11 cellular contexts compared by ENCODE assay signal in the genomic region with DNA sequence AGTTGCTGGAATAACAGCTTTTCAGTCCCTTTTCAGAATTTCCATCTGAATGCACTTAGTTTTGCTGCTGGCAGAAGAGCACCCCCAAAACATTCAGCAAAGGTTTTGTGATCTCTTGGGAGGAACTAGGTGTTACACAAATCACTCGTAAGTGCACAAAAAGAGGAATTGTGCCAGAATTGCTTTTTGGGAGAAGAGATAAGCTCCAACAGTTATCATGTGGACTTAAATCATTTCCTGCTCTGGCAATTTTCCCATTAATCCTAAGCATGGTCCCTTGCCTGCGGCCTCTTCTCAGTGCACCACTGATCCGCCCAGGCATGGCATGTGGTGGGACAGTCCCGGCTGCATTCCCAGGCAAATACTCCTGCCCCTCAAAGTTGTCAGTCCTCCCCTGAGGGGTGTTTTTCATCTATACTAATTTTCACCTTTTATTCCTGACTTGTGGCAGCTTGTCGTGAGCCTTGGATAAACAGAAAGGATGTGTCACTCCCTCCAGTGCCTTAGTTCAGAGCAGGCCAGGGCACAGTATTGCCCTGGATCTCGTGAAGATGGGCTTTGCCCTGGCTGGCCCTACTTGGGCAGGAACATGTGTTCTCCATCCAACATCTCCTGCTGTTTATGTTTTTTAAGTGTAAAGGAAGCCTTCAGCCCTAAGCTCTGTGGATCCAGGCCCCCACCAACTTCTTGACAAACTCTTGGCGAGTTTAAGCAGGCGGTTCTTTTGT. TPM values are rescaled to one million over a fixed set of nuclear protein-coding genes. Genes with fewer than 3 reads are reported as not detected.
A peak's percentile ranks its signal among the peaks of the same experiment; 100 is the strongest.
DNase-seq lines count a peak whose midpoint lies in the region; FAIRE-seq and TF ChIP-seq lines count a peak whose summit lies in the region.
"Had no signal": no experiment of that assay in that cellular context is flagged by ENCODE, and none has a peak within 500 bp of the region (broad histone marks: within the 10 kb centered on the region; RNA-seq: fewer than 3 reads in every experiment).

No MANE protein-coding gene starts in this region.

- peaks cover 27% of the 10 kb centered on the region for H3K4me1 ChIP-seq in endothelial cell of umbilical vein (ENCODE audit: control insufficient read depth, extremely low read depth, insufficient read depth, low read length)

- FAIRE-seq in endothelial cell of umbilical vein (lab: Jason Lieb, UNC) = peak; percentile 93

- H3K4me3 ChIP-seq in endothelial cell of umbilical vein (replicated peaks in 1 of 3; ENCODE audit: insufficient read depth in 1 of 3, low read depth in 1 of 3, low read length in 3 of 3) = no peak overlapping the region

- peak overlapping the region; percentile 37 for H3K4me2 ChIP-seq in endothelial cell of umbilical vein (ENCODE audit: insufficient read depth, low read length)

- no peak for TF ChIP-seq CTCF in 22Rv1 (IDR thresholded peaks at IDR 0.05)
- TF ChIP-seq CTCF in endothelial cell of umbilical vein (IDR thresholded peaks at IDR 0.05; ENCODE audit: extremely low read depth in 1 of 2, insufficient read depth in 1 of 2, low read depth in 1 of 2, low read length in 2 of 2) = no peak

- peak; percentile 35 for TF ChIP-seq POLR2A in endothelial cell of umbilical vein (IDR thresholded peaks at IDR 0.05; ENCODE audit: low read depth, low read length)

- intact Hi-C loops in endothelial cell of umbilical vein (cut with micrococcal nuclease) = loop anchor here (1.0 kb wide), 1 partner anchor 10 kb away; no protein-coding TSS in a partner anchor

- H2AFZ ChIP-seq in endothelial cell of umbilical vein (ENCODE audit: low read depth, low read length) = no peak overlapping the region

- CTCF ChIA-PET in endothelial cell of umbilical vein (lab: Charles Lee) = interaction anchor here (1.0 to 3.7 kb wide), 9 partner anchors 11 to 91 kb away, joined by 3 to 32 read pairs (median 4); no protein-coding TSS in a partner anchor

- DNase-seq in NCI-H1048 (lab: John Stamatoyannopoulos, UW) (peak; percentile 91), endothelial cell of umbilical vein (ENCODE audit: low read depth, low spot score) (peak; percentile 87), mucosa of gallbladder (ENCODE audit: low spot score) (peak; percentile 40), amniotic stem cell (lab: John Stamatoyannopoulos, UW) (no peak), DMS153 treated with DMSO at 0.1 percent for 48 hours (lab: John Stamatoyannopoulos, UW; ENCODE audit: unreplicated experiment) (no peak), HuH-7 (ENCODE audit: low spot score) (no peak), NCI-H2081 treated with DMSO at 0.1 percent for 48 hours (lab: John Stamatoyannopoulos, UW) (no peak)
- DNase-seq: activated naive CD8-positive, alpha-beta T cell treated with anti-CD3 and anti-CD28 coated beads for 36 hours; NCI-H526 treated with DMSO at 0.1 percent for 48 hours; stimulated activated CD4-positive, alpha-beta T cell treated with anti-CD3 and anti-CD28 coated beads, Interleukin-15, amount 100 ng/mL, for 24 hours had no signal

- no peaks in the 10 kb centered on the region for H3K36me3 ChIP-seq in endothelial cell of umbilical vein (ENCODE audit: control insufficient read depth in 2 of 2, extremely low read depth in 1 of 2, insufficient read depth in 2 of 2, low read length in 2 of 2)

- dilution Hi-C loops in endothelial cell of umbilical vein (cut with MboI; ENCODE audit: extremely low pct_ligation_motif_present, low sequenced_read_pairs) = no loop called here

- no peaks in the 10 kb centered on the region for H3K9me1 ChIP-seq in endothelial cell of umbilical vein (replicated peaks; ENCODE audit: control insufficient read depth, extremely low read depth, insufficient read depth, low read length)

- no peaks in the 10 kb centered on the region for H3K9me3 ChIP-seq in endothelial cell of umbilical vein (replicated peaks; ENCODE audit: control insufficient read depth, insufficient read depth, low read length)

- no peaks in the 10 kb centered on the region for H3K79me2 ChIP-seq in endothelial cell of umbilical vein (ENCODE audit: control insufficient read depth, insufficient read depth, low read length)

- H3K27ac ChIP-seq in 22Rv1 (peak overlapping the region; percentile 42), endothelial cell of umbilical vein (ENCODE audit: insufficient read depth, low read depth, low read length) (peak overlapping the region; percentile 16)

- no peaks in the 10 kb centered on the region for H4K20me1 ChIP-seq in endothelial cell of umbilical vein (replicated peaks; ENCODE audit: control insufficient read depth, extremely low read depth, insufficient read depth, low read length)

- POLR2A ChIA-PET in endothelial cell of umbilical vein (lab: Charles Lee) = no interaction called here

- no peak overlapping the region for H3K9ac ChIP-seq in endothelial cell of umbilical vein (replicated peaks; ENCODE audit: extremely low read depth, insufficient read depth, low read length)

- no peaks in the 10 kb centered on the region for H3K27me3 ChIP-seq in endothelial cell of umbilical vein (ENCODE audit: control insufficient read depth in 2 of 2, insufficient read depth in 2 of 2, low read length in 2 of 2)

- BruUV-seq in endothelial cell of umbilical vein (replicated peaks; lab: Mats Ljungman, UMichigan) = no TSS peak

TF ChIP-seq in endothelial cell of umbilical vein, 7 proteins besides CTCF, POLR2A, EP300 and RAD21:
- TF ChIP-seq MYC (IDR thresholded peaks at IDR 0.05; ENCODE audit: low read depth, low read length) = peak; percentile 61
- TF ChIP-seq GATA2 (IDR thresholded peaks at IDR 0.05; ENCODE audit: insufficient read depth, insufficient read length, low read depth, low read length) = peak; percentile 90
- no peak for TF ChIP-seq FOS (IDR thresholded peaks at IDR 0.05; ENCODE audit: borderline replicate concordance, insufficient read depth, low read length)
- peak; percentile 75 for TF ChIP-seq POLR2AphosphoS5 (IDR thresholded peaks at IDR 0.05; ENCODE audit: insufficient read depth, low read depth, low read length)
- no peak for TF ChIP-seq EZH2 (IDR thresholded peaks at IDR 0.05; ENCODE audit: borderline replicate concordance, low read depth, low read length, severe bottlenecking)
- TF ChIP-seq, protein P1, sequence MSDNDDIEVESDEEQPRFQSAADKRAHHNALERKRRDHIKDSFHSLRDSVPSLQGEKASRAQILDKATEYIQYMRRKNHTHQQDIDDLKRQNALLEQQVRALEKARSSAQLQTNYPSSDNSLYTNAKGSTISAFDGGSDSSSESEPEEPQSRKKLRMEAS (IDR thresholded peaks at IDR 0.05; ENCODE audit: insufficient read depth, insufficient read length) = no peak
- peak; percentile 23 for TF ChIP-seq JUN (IDR thresholded peaks at IDR 0.05; ENCODE audit: borderline replicate concordance, insufficient read depth, insufficient read length, low read depth)

RNA-seq across cellular contexts. Expression of gene VILL, which starts 44.6 kb away (rescaled TPM):
- total RNA-seq in endothelial cell of umbilical vein (6.9 and 9.0 TPM in 2 replicates), mucosa of gallbladder (131 TPM)
- 10.0 and 11.6 TPM in 2 replicates for polyA plus RNA-seq in endothelial cell of umbilical vein
- 6.5 and 8.1 TPM in 2 replicates for polyA plus RNA-seq in endothelial cell of umbilical vein (2011; cell fraction: cytosol; rRNA removed)
- 27.6 and 33.0 TPM in 2 replicates for polyA plus RNA-seq in endothelial cell of umbilical vein (2011; cell fraction: nucleus; rRNA removed)
- polyA plus RNA-seq in endothelial cell of umbilical vein (2012) = 4.2 and 4.6 TPM in 2 replicates
- 14.5 and 20.7 TPM in 2 replicates for polyA minus RNA-seq in endothelial cell of umbilical vein
- polyA minus RNA-seq in endothelial cell of umbilical vein (2011; cell fraction: cytosol; rRNA and poly(A)+ RNA removed) = not detected
- polyA minus RNA-seq in endothelial cell of umbilical vein (2011; cell fraction: nucleus; rRNA and poly(A)+ RNA removed) = 11.3 and 13.0 TPM in 2 replicates

Comparison
In these comparisons a context has a peak if more than half of its experiments do, and no peak if none do; other contexts are left out.
1. DNase-seq: peak in NCI-H1048 (single experiment), endothelial cell of umbilical vein (single experiment) and mucosa of gallbladder (single experiment); none in amniotic stem cell (single experiment), DMS153 treated with DMSO at 0.1 percent for 48 hours (single experiment), HuH-7 (single experiment) and NCI-H2081 treated with DMSO at 0.1 percent for 48 hours (single experiment).
2. RNA of gene VILL, which starts 44.6 kb away (total RNA-seq): 131 TPM in mucosa of gallbladder (single experiment); 6.9 to 9.0 TPM in endothelial cell of umbilical vein; every median in the first group is over 10 times any median in the second.